11 cellular contexts compared by ENCODE assay signal in the genomic region with DNA sequence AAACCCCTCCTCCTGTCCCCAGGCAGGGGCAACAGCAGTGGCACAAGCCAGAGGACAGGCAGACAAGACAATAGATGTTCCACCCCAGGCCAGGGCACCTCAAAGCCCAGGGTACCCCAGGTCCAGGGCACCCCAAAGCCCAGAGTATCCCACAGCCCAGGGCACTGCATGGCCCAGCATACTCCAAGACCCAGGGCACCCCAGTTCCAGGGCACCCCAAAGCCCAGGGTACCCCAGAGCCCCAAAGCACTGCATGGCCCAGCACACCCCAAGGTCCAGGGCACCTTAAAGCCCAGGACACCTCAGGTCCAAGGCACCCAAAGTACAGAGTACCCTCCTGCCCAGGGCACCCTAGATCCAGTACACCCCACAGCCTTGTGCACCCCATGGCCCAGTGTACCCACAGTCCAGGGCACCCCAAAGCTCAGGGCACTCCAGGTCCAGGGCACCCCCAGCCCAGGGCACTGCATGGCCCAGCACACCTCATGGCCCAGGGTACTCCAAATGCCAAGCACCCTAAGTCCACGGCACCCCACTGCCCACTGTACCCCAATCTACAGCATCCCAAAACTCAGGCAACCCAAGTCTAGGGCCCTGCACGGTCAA. TPM values are rescaled to one million over a fixed set of nuclear protein-coding genes. Genes with fewer than 3 reads are reported as not detected.
A peak's percentile ranks its signal among the peaks of the same experiment; 100 is the strongest.
DNase-seq lines count a peak whose midpoint lies in the region; ATAC-seq and TF ChIP-seq lines count a peak whose summit lies in the region.
"Had no signal": no experiment of that assay in that cellular context is flagged by ENCODE, and none has a peak within 500 bp of the region (broad histone marks: within the 10 kb centered on the region; RNA-seq: fewer than 3 reads in every experiment).

No MANE protein-coding gene starts in this region.

- DNase-seq in GM10248 (ENCODE audit: extremely low spot score), result peak; percentile 58
- peak; percentile 6 for DNase-seq in fibroblast of the conjunctiva (ENCODE audit: low read depth)
- DNase-seq in renal cortical epithelial cell (ENCODE audit: low read depth), result peak; percentile 14
- DNase-seq in NCI-H524 treated with DMSO at 0.1 percent for 48 hours (lab: John Stamatoyannopoulos, UW), result no peak
- no peak for DNase-seq in NCI-H2107 treated with DMSO at 0.1 percent for 48 hours (lab: John Stamatoyannopoulos, UW; ENCODE audit: unreplicated experiment)
- no peak for DNase-seq in NCI-H1417 treated with DMSO at 0.1 percent for 48 hours (lab: John Stamatoyannopoulos, UW)
- DNase-seq: DMS79, midbrain, NCI-H748 treated with DMSO at 0.1 percent for 48 hours had no signal

- CTCF ChIA-PET in GM10248 (lab: Yijun Ruan, JAX), result no interaction called here

- no peak for TF ChIP-seq CTCF in GM10248 (IDR thresholded peaks at IDR 0.05; ENCODE audit: control extremely low read depth, extremely low read depth, low read depth, missing control alignments)

- peak; percentile 82 for ATAC-seq in HG03342 (IDR thresholded peaks at IDR 0.05; ENCODE audit: unreplicated experiment)
- ATAC-seq: SK-N-SH treated with all-trans-retinoic acid at 6 μM for 48 hours had no signal

- POLR2A ChIA-PET in GM10248 (lab: Yijun Ruan, JAX), result no interaction called here

RNA-seq across cellular contexts. Expression of a gene that starts 6.1 kb away (rescaled TPM):
- total RNA-seq in renal cortical epithelial cell, result 4.2 and 5.9 TPM in 2 replicates

RNA-seq across cellular contexts. Expression of a gene that starts 18.6 kb away (rescaled TPM):
- total RNA-seq in renal cortical epithelial cell, result 17.7 and 26.9 TPM in 2 replicates

Comparison
In these comparisons a context has a peak if more than half of its experiments do, and no peak if none do; other contexts are left out.
1. DNase-seq: peak in GM10248 (single experiment), fibroblast of the conjunctiva (single experiment) and renal cortical epithelial cell (single experiment); none in NCI-H524 treated with DMSO at 0.1 percent for 48 hours (single experiment), NCI-H2107 treated with DMSO at 0.1 percent for 48 hours (single experiment) and NCI-H1417 treated with DMSO at 0.1 percent for 48 hours (single experiment).